ENCODE assay signal across 15 cellular contexts in genomic region chrX:152674652-152675051, GRCh38. TPM values are rescaled to one million over a fixed set of nuclear protein-coding genes. Genes with fewer than 3 reads are reported as not detected.
"Had no signal": no experiment of that assay in that cellular context is flagged by ENCODE, and none has a peak within 500 bp of the region (broad histone marks: within the 10 kb centered on the region; RNA-seq: fewer than 3 reads in every experiment).

No MANE protein-coding gene starts in this region.

RNA-seq across cellular contexts. Expression of gene MAGEA3, which starts 23.9 kb away (rescaled TPM):
- total RNA-seq: stomach, subcutaneous adipose tissue, suprapubic skin, temporal lobe, thoracic aorta, thyroid gland, tibial nerve, transverse colon, upper lobe of right lung, ureter, urinary bladder, uterus, vagina had no signal
- polyA plus RNA-seq: stomach, urinary bladder had no signal

RNA-seq across cellular contexts. Expression of gene CSAG2, which starts 34.4 kb away (rescaled TPM):
- total RNA-seq: stomach, subcutaneous adipose tissue, suprapubic skin, temporal lobe, thoracic aorta, thyroid gland, tibial nerve, transverse colon, upper lobe of left lung, upper lobe of right lung, ureter, urinary bladder, uterus, vagina had no signal
- polyA plus RNA-seq: stomach, urinary bladder had no signal

RNA-seq across cellular contexts. Expression of gene GABRQ, which starts 37.0 kb away (rescaled TPM):
- total RNA-seq: subcutaneous adipose tissue, thoracic aorta, transverse colon, upper lobe of left lung, upper lobe of right lung had no signal

RNA-seq across cellular contexts. Expression of gene MAGEA2B, which starts 39.8 kb away (rescaled TPM):
- total RNA-seq: stomach, subcutaneous adipose tissue, suprapubic skin, temporal lobe, thoracic aorta, thyroid gland, tibial nerve, transverse colon, upper lobe of left lung, upper lobe of right lung, ureter, urinary bladder, uterus, vagina had no signal
- polyA plus RNA-seq: stomach, thymus, urinary bladder had no signal

RNA-seq across cellular contexts. Expression of gene CSAG1, which starts 58.9 kb away (rescaled TPM):
- total RNA-seq: stomach, subcutaneous adipose tissue, suprapubic skin, temporal lobe, thoracic aorta, thyroid gland, tibial nerve, transverse colon, upper lobe of left lung, upper lobe of right lung, ureter, urinary bladder, uterus, vagina had no signal
- polyA plus RNA-seq: stomach, urinary bladder had no signal
